In genomic region chr5:134466241-134467069, GRCh38 we compare ENCODE assay signal across 8 cellular contexts. TPM values are rescaled to one million over a fixed set of nuclear protein-coding genes. Genes with fewer than 3 reads are reported as not detected.
DNase-seq lines count a peak whose midpoint lies in the region; ATAC-seq and TF ChIP-seq lines count a peak whose summit lies in the region.

No MANE protein-coding gene starts in this region.

- peak overlapping the region; percentile 95 for H3K4me2 ChIP-seq in parathyroid adenoma (ENCODE audit: low read length)

- H3K9me3 ChIP-seq in heart left ventricle (no peaks in the 10 kb centered on the region), parathyroid adenoma (ENCODE audit: control insufficient read depth, low read length) (no peaks in the 10 kb centered on the region)

- peak in 1 of 2 donors; percentile 51 for TF ChIP-seq POLR2A in heart left ventricle (IDR thresholded peaks at IDR 0.05)

- no peaks in the 10 kb centered on the region for H3K79me2 ChIP-seq in parathyroid adenoma

- H3K36me3 ChIP-seq in heart left ventricle (no peaks in the 10 kb centered on the region), parathyroid adenoma (ENCODE audit: control insufficient read depth, insufficient read depth, low read length) (no peaks in the 10 kb centered on the region)

- intact Hi-C loops in heart left ventricle (cut with DNase I) = loop anchor here (1.0 to 5.0 kb wide), 20 partner anchors 28 to 108 kb away; partner anchors contain the start of genes UBE2B (in 3 of the 10), JADE2 (in 2 of the 10) and CDKN2AIPNL (in 1 of the 10)

- ATAC-seq in GM21723 (IDR thresholded peaks at IDR 0.05; ENCODE audit: unreplicated experiment) (peak; percentile 27), heart left ventricle (peak; percentile 89 to 93 (median 92)), HG03196 (IDR thresholded peaks at IDR 0.05; ENCODE audit: unreplicated experiment) (no peak)

- H3K4me1 ChIP-seq in heart left ventricle = peaks cover 3 to 41% (median 30%) of the 10 kb centered on the region in 12 donors
- H3K4me1 ChIP-seq in parathyroid adenoma = peaks cover 23% of the 10 kb centered on the region

- peak in 2 of 12 donors; percentile 3 to 21 for TF ChIP-seq CTCF in heart left ventricle (IDR thresholded peaks at IDR 0.05)
- TF ChIP-seq CTCF in parathyroid adenoma (IDR thresholded peaks at IDR 0.05) = no peak

- peak overlapping the region; percentile 90 for H3K9ac ChIP-seq in parathyroid adenoma

- WGBS in heart left ventricle, 4 donors = 1 to 4% (median 2%) methylated on average over 17 to 26 of the region's 26 CpGs

- H3K4me3 ChIP-seq in heart left ventricle (peak overlapping the region; percentile 4 to 74 (median 60)), parathyroid adenoma (ENCODE audit: low read depth, low read length) (peak overlapping the region; percentile 82)

- peak; percentile 77 for DNase-seq in DMS 273 treated with DMSO at 0.1 percent for 48 hours (lab: John Stamatoyannopoulos, UW)
- peak; percentile 37 for DNase-seq in MV-4-11 (lab: John Stamatoyannopoulos, UW)
- DNase-seq in SKM-1 (lab: John Stamatoyannopoulos, UW; ENCODE audit: unreplicated experiment) = peak; percentile 81
- DNase-seq in amygdala (lab: John Stamatoyannopoulos, UW) = peak in 55 of 56 donors; percentile 12 to 98 (median 77)
- DNase-seq in heart left ventricle = peak; percentile 93 to 100 (median 98)

- no peaks in the 10 kb centered on the region for H3K27me3 ChIP-seq in heart left ventricle
- H3K27me3 ChIP-seq in parathyroid adenoma (ENCODE audit: control insufficient read depth, insufficient read depth, low read length) = no peaks in the 10 kb centered on the region

- H2AFZ ChIP-seq in parathyroid adenoma = peak overlapping the region; percentile 94

- peak overlapping the region; percentile 95 to 100 (median 98) for H3K27ac ChIP-seq in heart left ventricle
- peak overlapping the region; percentile 99 for H3K27ac ChIP-seq in parathyroid adenoma

RNA-seq across cellular contexts. Expression of gene CDKN2AIPNL, which starts 54.8 kb away (rescaled TPM):
- 10 to 100 TPM; 26.6 to 38.4 (median 32.3) TPM for total RNA-seq in heart left ventricle
- 10 to 100 TPM; 45.1 to 87.5 TPM for polyA plus RNA-seq in heart left ventricle

RNA-seq across cellular contexts. Expression of gene JADE2, which starts 59.0 kb away (rescaled TPM):
- 10 to 100 TPM; 22.8 to 54.8 (median 33.9) TPM for total RNA-seq in heart left ventricle
- 10 to 100 TPM in 1 of 2 donors, 1 to 10 TPM in 1; 8.3 to 17.1 TPM for polyA plus RNA-seq in heart left ventricle

Comparison
In these comparisons a context has a peak if more than half of its experiments do, and no peak if none do; other contexts are left out.
1. DNase-seq: peak in every context shown above with its lines; median percentile 98 in heart left ventricle; 81 in SKM-1; 77 in DMS 273 treated with DMSO at 0.1 percent for 48 hours; 77 in amygdala; 37 in MV-4-11.